In genomic region chr1:96409087-96409486, GRCh38 we compare ENCODE assay signal across 18 cellular contexts.
A peak's percentile ranks its signal among the peaks of the same experiment; 100 is the strongest.
DNase-seq lines count a peak whose midpoint lies in the region; ATAC-seq and TF ChIP-seq lines count a peak whose summit lies in the region.
"Had no signal": no experiment of that assay in that cellular context is flagged by ENCODE, and none has a peak within 500 bp of the region (broad histone marks: within the 10 kb centered on the region; RNA-seq: fewer than 3 reads in every experiment).

No MANE protein-coding gene starts in this region.

- H3K23ac ChIP-seq in trophoblast cell (ENCODE audit: low read length): no peak overlapping the region

- H4K8ac ChIP-seq in trophoblast cell (ENCODE audit: low read depth, low read length): no peak overlapping the region

- no peak overlapping the region for H2BK120ac ChIP-seq in trophoblast cell (ENCODE audit: insufficient read depth, low read length, poor library complexity)

- H4K12ac ChIP-seq in trophoblast cell (ENCODE audit: low read depth, low read length): peak overlapping the region; percentile 36

- H3K36me3 ChIP-seq in right atrium auricular region (no peaks in the 10 kb centered on the region), heart left ventricle (no peaks in the 10 kb centered on the region), trophoblast cell (ENCODE audit: control insufficient read depth in 1 of 2, insufficient read depth in 2 of 2, low read length in 2 of 2) (no peaks in the 10 kb centered on the region)
- H3K36me3 ChIP-seq: BLaER1 treated with 17β-estradiol and CSF1 and Interleukin-3, amounts not matched to agents 10 nM and 100 nM; HAP-1 had no signal

- H3K79me2 ChIP-seq in trophoblast cell (ENCODE audit: control insufficient read depth, insufficient read depth, low read length, poor library complexity): no peaks in the 10 kb centered on the region

- peak; percentile 93 for ATAC-seq in Right ventricle myocardium superior (ENCODE audit: poor library complexity)
- peak; percentile 45 to 97 (median 72) for ATAC-seq in heart left ventricle
- ATAC-seq in left ventricle myocardium superior: peak; percentile 95
- ATAC-seq in SK-N-SH treated with all-trans-retinoic acid at 6 μM for 48 hours: no peak
- no peak for ATAC-seq in activated CD8-positive, alpha-beta memory T cell treated with anti-CD3 and anti-CD28 coated beads, Interleukin-2, amount 10 ng/mL, durations not matched to agents 7 days and 5 days
- ATAC-seq: CD8-positive, alpha-beta T cell; GM12878 had no signal

- H3K27me3 ChIP-seq in right atrium auricular region (no peaks in the 10 kb centered on the region), heart left ventricle (no peaks in the 10 kb centered on the region), trophoblast cell (ENCODE audit: insufficient read depth, low read length) (no peaks in the 10 kb centered on the region)
- H3K27me3 ChIP-seq: BLaER1 treated with 17β-estradiol and CSF1 and Interleukin-3, amounts not matched to agents 10 nM and 100 nM had no signal

- TF ChIP-seq POLR2A in heart left ventricle (IDR thresholded peaks at IDR 0.05): no peak

- peak overlapping the region; percentile 15 for H2AK5ac ChIP-seq in trophoblast cell (ENCODE audit: low read length)

- H2AFZ ChIP-seq in trophoblast cell (ENCODE audit: insufficient read depth, low read length, poor library complexity): no peak overlapping the region

- DNase-seq in Right ventricle myocardium superior (no peak), right atrium auricular region (ENCODE audit: low spot score) (no peak), heart left ventricle (peak in 2 of 5 donors; percentile 37 to 56), left ventricle myocardium superior (no peak), trophoblast cell (no peak), DMS79 treated with DMSO at 0.1 percent for 48 hours (lab: John Stamatoyannopoulos, UW) (no peak)
- DNase-seq in activated CD8-positive, alpha-beta memory T cell treated with anti-CD3 and anti-CD28 coated beads, Interleukin-2, amount 10 ng/mL, durations not matched to agents 7 days and 5 days: no peak
- DNase-seq: Calu3; CD8-positive, alpha-beta T cell; DND-41; EL had no signal

- TF ChIP-seq CTCF in right atrium auricular region (IDR thresholded peaks at IDR 0.05) (no peak), heart left ventricle (IDR thresholded peaks at IDR 0.05) (no peak)

- H3K36me3 Mint-ChIP-seq in activated CD8-positive, alpha-beta memory T cell treated with anti-CD3 and anti-CD28 coated beads, Interleukin-2, amount 10 ng/mL, durations not matched to agents 7 days and 5 days: no peaks in the 10 kb centered on the region
- H3K36me3 Mint-ChIP-seq: CD8-positive, alpha-beta T cell; IgD-negative memory B cell had no signal

- peak overlapping the region; percentile 15 for H2BK12ac ChIP-seq in trophoblast cell (ENCODE audit: low read length)

- CTCF ChIA-PET in activated CD8-positive, alpha-beta memory T cell treated with anti-CD3 and anti-CD28 coated beads, Interleukin-2, amount 10 ng/mL, durations not matched to agents 7 days and 5 days (lab: Charles Lee): no interaction called here

- WGBS in heart left ventricle, 4 donors: 31 to 62% (median 48%) methylated on average over 4 of the region's 4 CpGs
- no CpG with 5 or more reads among the region's 4 CpGs for WGBS in trophoblast cell (ENCODE audit: extremely low coverage, insufficient coverage, insufficient read length)

- intact Hi-C loops in Right ventricle myocardium superior (cut with DNase I): no loop called here
- intact Hi-C loops in heart left ventricle (cut with DNase I): no loop called here
- intact Hi-C loops in left ventricle myocardium superior (cut with micrococcal nuclease): no loop called here

- H3K4me3 ChIP-seq in right atrium auricular region (no peak overlapping the region), heart left ventricle (no peak overlapping the region), trophoblast cell (ENCODE audit: low read depth, low read length) (no peak overlapping the region)
- H3K4me3 ChIP-seq: BLaER1 treated with 17β-estradiol and CSF1 and Interleukin-3, amounts not matched to agents 10 nM and 100 nM; GM12878; HAP-1 had no signal

- H3K4me3 Mint-ChIP-seq in activated CD8-positive, alpha-beta memory T cell treated with anti-CD3 and anti-CD28 coated beads, Interleukin-2, amount 10 ng/mL, durations not matched to agents 7 days and 5 days: no peak overlapping the region
- H3K4me3 Mint-ChIP-seq: B cell; CD8-positive, alpha-beta T cell; IgD-negative memory B cell had no signal

- peak overlapping the region in 1 of 2 donors; percentile 49 for H3K27ac ChIP-seq in right atrium auricular region
- H3K27ac ChIP-seq in heart left ventricle: peak overlapping the region in 2 of 12 donors; percentile 7 to 42
- no peak overlapping the region for H3K27ac ChIP-seq in trophoblast cell (ENCODE audit: low read depth, low read length)
- H3K27ac ChIP-seq: BLaER1 treated with 17β-estradiol and CSF1 and Interleukin-3, amounts not matched to agents 10 nM and 100 nM; HL-60 had no signal

- H4K91ac ChIP-seq in trophoblast cell (ENCODE audit: low read depth, low read length): peak overlapping the region; percentile 35

- H3K9me3 Mint-ChIP-seq in activated CD8-positive, alpha-beta memory T cell treated with anti-CD3 and anti-CD28 coated beads, Interleukin-2, amount 10 ng/mL, durations not matched to agents 7 days and 5 days (ENCODE audit: low read depth): peaks cover 8% of the 10 kb centered on the region
- H3K9me3 Mint-ChIP-seq: CD8-positive, alpha-beta T cell had no signal

- H3K4me1 ChIP-seq in right atrium auricular region: no peaks in the 10 kb centered on the region
- H3K4me1 ChIP-seq in heart left ventricle: peaks cover 0 to 5% (median 0%) of the 10 kb centered on the region in 12 donors
- peaks cover 0 to 4% of the 10 kb centered on the region in 2 experiments for H3K4me1 ChIP-seq in trophoblast cell (ENCODE audit: control insufficient read depth in 1 of 2, insufficient read depth in 2 of 2, low read length in 2 of 2)
- H3K4me1 ChIP-seq: BLaER1 treated with 17β-estradiol and CSF1 and Interleukin-3, amounts not matched to agents 10 nM and 100 nM; HAP-1 had no signal

- peaks cover 2% of the 10 kb centered on the region for H3K79me1 ChIP-seq in trophoblast cell (ENCODE audit: low read length)

- H3K27ac Mint-ChIP-seq in activated CD8-positive, alpha-beta memory T cell treated with anti-CD3 and anti-CD28 coated beads, Interleukin-2, amount 10 ng/mL, durations not matched to agents 7 days and 5 days: no peak overlapping the region
- H3K27ac Mint-ChIP-seq: B cell; CD8-positive, alpha-beta T cell had no signal

- H3K27me3 Mint-ChIP-seq in activated CD8-positive, alpha-beta memory T cell treated with anti-CD3 and anti-CD28 coated beads, Interleukin-2, amount 10 ng/mL, durations not matched to agents 7 days and 5 days: no peaks in the 10 kb centered on the region
- H3K27me3 Mint-ChIP-seq: B cell, IgD-negative memory B cell had no signal

- H3K14ac ChIP-seq in trophoblast cell (ENCODE audit: low read length): peak overlapping the region; percentile 17

- no peak overlapping the region for H3K18ac ChIP-seq in trophoblast cell (ENCODE audit: low read length)

- H3K4me1 Mint-ChIP-seq in activated CD8-positive, alpha-beta memory T cell treated with anti-CD3 and anti-CD28 coated beads, Interleukin-2, amount 10 ng/mL, durations not matched to agents 7 days and 5 days: no peaks in the 10 kb centered on the region
- H3K4me1 Mint-ChIP-seq: B cell, IgD-negative memory B cell had no signal

- H3K4me2 ChIP-seq in trophoblast cell (ENCODE audit: low read length): no peak overlapping the region
- H3K4me2 ChIP-seq: BLaER1 treated with 17β-estradiol and CSF1 and Interleukin-3, amounts not matched to agents 10 nM and 100 nM had no signal

- H3K9me3 ChIP-seq in right atrium auricular region (no peaks in the 10 kb centered on the region), heart left ventricle (no peaks in the 10 kb centered on the region), trophoblast cell (ENCODE audit: insufficient read depth, low read depth, low read length) (no peaks in the 10 kb centered on the region)
- H3K9me3 ChIP-seq: BLaER1 treated with 17β-estradiol and CSF1 and Interleukin-3, amounts not matched to agents 10 nM and 100 nM; HAP-1 had no signal

- H3K9ac ChIP-seq in trophoblast cell (ENCODE audit: low read length): no peak overlapping the region
- H3K9ac ChIP-seq: BLaER1 treated with 17β-estradiol and CSF1 and Interleukin-3, amounts not matched to agents 10 nM and 100 nM had no signal

- H3K4ac ChIP-seq in trophoblast cell (ENCODE audit: low read depth, low read length): no peak overlapping the region

- peak overlapping the region; percentile 2 for H2BK5ac ChIP-seq in trophoblast cell (ENCODE audit: low read depth, low read length, poor library complexity)

TF ChIP-seq in SK-N-SH treated with all-trans-retinoic acid at 6 μM for 48 hours, 23 proteins besides CTCF, POLR2A, EP300 and RAD21 (continues in another document):
- TF ChIP-seq CSRNP3 (CRISPR knock-in tag; IDR thresholded peaks at IDR 0.05): no peak
- TF ChIP-seq TOX (CRISPR knock-in tag; IDR thresholded peaks at IDR 0.05; ENCODE audit: borderline replicate concordance): no peak
- no peak for TF ChIP-seq ESRRG (CRISPR knock-in tag; IDR thresholded peaks at IDR 0.05)
- TF ChIP-seq ISL1 (CRISPR knock-in tag; IDR thresholded peaks at IDR 0.05): no peak
- no peak for TF ChIP-seq POU6F1 (CRISPR knock-in tag; IDR thresholded peaks at IDR 0.05; ENCODE audit: borderline replicate concordance, low read depth)

Comparison
In these comparisons a context has a peak if more than half of its experiments do, and no peak if none do; other contexts are left out.
1. ATAC-seq: peak in Right ventricle myocardium superior (single experiment), heart left ventricle (4 of 4) and left ventricle myocardium superior (single experiment); none in SK-N-SH treated with all-trans-retinoic acid at 6 μM for 48 hours (single experiment) and activated CD8-positive, alpha-beta memory T cell treated with anti-CD3 and anti-CD28 coated beads, Interleukin-2, amount 10 ng/mL, durations not matched to agents 7 days and 5 days (single experiment).